ENCODE assay signal across 13 cellular contexts in genomic region chr9:126614088-126614454, GRCh38. TPM values are rescaled to one million over a fixed set of nuclear protein-coding genes. Genes with fewer than 3 reads are reported as not detected.
A peak's percentile ranks its signal among the peaks of the same experiment; 100 is the strongest.
DNase-seq lines count a peak whose midpoint lies in the region; ATAC-seq and TF ChIP-seq lines count a peak whose summit lies in the region.
"Had no signal": no experiment of that assay in that cellular context is flagged by ENCODE, and none has a peak within 500 bp of the region (broad histone marks: within the 10 kb centered on the region; RNA-seq: fewer than 3 reads in every experiment).

No MANE protein-coding gene starts in this region.

- H3K4me1 ChIP-seq in upper lobe of right lung, result peaks cover 32% of the 10 kb centered on the region

- H3K27me3 ChIP-seq in MG63, result no peaks in the 10 kb centered on the region
- peaks cover 91% of the 10 kb centered on the region for H3K27me3 ChIP-seq in upper lobe of right lung

- ATAC-seq in left ventricle myocardium superior (no peak), Right ventricle myocardium superior (ENCODE audit: poor library complexity) (no peak), upper lobe of right lung (no peak), GM18520 (IDR thresholded peaks at IDR 0.05; ENCODE audit: unreplicated experiment) (no peak)
- ATAC-seq: naive thymus-derived CD4-positive, alpha-beta T cell had no signal

- H3K36me3 Mint-ChIP-seq in glutamatergic neuron (ENCODE audit: unreplicated experiment), result peaks cover 5% of the 10 kb centered on the region

- H3K4me3 Mint-ChIP-seq in glutamatergic neuron (ENCODE audit: unreplicated experiment), result no peak overlapping the region

- H3K36me3 ChIP-seq in MG63 (no peaks in the 10 kb centered on the region), upper lobe of right lung (no peaks in the 10 kb centered on the region)

- H3K27me3 Mint-ChIP-seq in glutamatergic neuron (ENCODE audit: unreplicated experiment), result peaks cover 38% of the 10 kb centered on the region

- H3K4me3 ChIP-seq in MG63 (no peak overlapping the region), upper lobe of right lung (no peak overlapping the region)

- H3K9me3 ChIP-seq in MG63, result no peaks in the 10 kb centered on the region
- no peaks in the 10 kb centered on the region for H3K9me3 ChIP-seq in upper lobe of right lung

- no peak for TF ChIP-seq CTCF in glutamatergic neuron (IDR thresholded peaks at IDR 0.05; ENCODE audit: partially characterized antibody, unreplicated experiment)
- no peak for TF ChIP-seq CTCF in upper lobe of right lung (IDR thresholded peaks at IDR 0.05)

- peak; percentile 51 for DNase-seq in left ventricle myocardium superior
- DNase-seq in Right ventricle myocardium superior, result no peak
- DNase-seq in MG63, result peak; percentile 36
- DNase-seq in glutamatergic neuron, result peak; percentile 40
- DNase-seq in upper lobe of right lung, result peak; percentile 67
- no peak for DNase-seq in head of caudate nucleus
- no peak for DNase-seq in retina
- DNase-seq: amniotic stem cell; naive thymus-derived CD4-positive, alpha-beta T cell; NCI-H524 treated with DMSO at 0.1 percent for 48 hours had no signal

- H3K9me3 Mint-ChIP-seq in glutamatergic neuron (ENCODE audit: unreplicated experiment), result peaks cover 10% of the 10 kb centered on the region
- H3K9me3 Mint-ChIP-seq: naive thymus-derived CD4-positive, alpha-beta T cell had no signal

- H3K27ac Mint-ChIP-seq in glutamatergic neuron (ENCODE audit: unreplicated experiment), result no peak overlapping the region

- no peak overlapping the region for H3K27ac ChIP-seq in upper lobe of right lung
- H3K27ac ChIP-seq: C4-2B, HL-60 had no signal

- intact Hi-C loops in left ventricle myocardium superior (cut with micrococcal nuclease) (loop anchor here (5.0 kb wide), 1 partner anchor 78 kb away; no protein-coding TSS in a partner anchor), Right ventricle myocardium superior (cut with DNase I) (loop anchor here (5.0 to 10.0 kb wide), 2 partner anchors 78 to 171 kb away; no protein-coding TSS in a partner anchor), upper lobe of right lung (cut with DNase I) (no loop called here), head of caudate nucleus (cut with DNase I) (loop anchor here (10.0 kb wide), 1 partner anchor 171 kb away; no protein-coding TSS in a partner anchor)

- H3K4me1 Mint-ChIP-seq in glutamatergic neuron (ENCODE audit: low read depth, unreplicated experiment), result peaks cover 12% of the 10 kb centered on the region

RNA-seq across cellular contexts. Expression of gene LMX1B, which starts 0.3 kb away (rescaled TPM):
- 0.74 TPM for total RNA-seq in left ventricle myocardium superior
- total RNA-seq in Right ventricle myocardium superior, result 0.70 TPM
- 0.69 and 1.6 TPM in 2 replicates for total RNA-seq in MG63 (2014; rRNA removed; shearing (Covaris generic); ENCODE audit: low replicate concordance)
- 0.27 TPM for total RNA-seq in glutamatergic neuron (ENCODE audit: unreplicated experiment)
- 0.14 TPM for total RNA-seq in upper lobe of right lung
- total RNA-seq: naive thymus-derived CD4-positive, alpha-beta T cell had no signal

Comparison
In these comparisons a context has a peak if more than half of its experiments do, and no peak if none do; other contexts are left out.
1. DNase-seq: peak in left ventricle myocardium superior (single experiment), MG63 (single experiment), glutamatergic neuron (single experiment) and upper lobe of right lung (single experiment); none in Right ventricle myocardium superior (single experiment), head of caudate nucleus (0 of 42) and retina (single experiment).